ENCODE assay signal across 8 cellular contexts in genomic region chr16:3431779-3432219, GRCh38. TPM values are rescaled to one million over a fixed set of nuclear protein-coding genes. Genes with fewer than 3 reads are reported as not detected.
DNase-seq lines count a peak whose midpoint lies in the region; ATAC-seq and TF ChIP-seq lines count a peak whose summit lies in the region.

No MANE protein-coding gene starts in this region.

- H3K9me3 ChIP-seq in gastrocnemius medialis = no peaks in the 10 kb centered on the region

- no peaks in the 10 kb centered on the region for H3K27me3 Mint-ChIP-seq in activated CD4-positive, alpha-beta T cell treated with anti-CD3 and anti-CD28 coated beads for 36 hours
- no peaks in the 10 kb centered on the region for H3K27me3 Mint-ChIP-seq in effector memory CD8-positive, alpha-beta T cell

- H3K27me3 ChIP-seq in gastrocnemius medialis = no peaks in the 10 kb centered on the region

- no peak for TF ChIP-seq CTCF in gastrocnemius medialis (IDR thresholded peaks at IDR 0.05 in 4 of 5, conservative IDR thresholded peaks at IDR 0.05 in 1 of 5)

- intact Hi-C loops in activated CD4-positive, alpha-beta T cell treated with anti-CD3 and anti-CD28 coated beads for 36 hours (cut with DNase I, micrococcal nuclease) = no loop called here
- intact Hi-C loops in gastrocnemius medialis (cut with DNase I; ENCODE audit: low total_unique reads) = no loop called here

- peaks cover 2 to 12% of the 10 kb centered on the region in 2 donors for H3K36me3 ChIP-seq in gastrocnemius medialis

- peak; percentile 96 for ATAC-seq in activated CD4-positive, alpha-beta T cell treated with anti-CD3 and anti-CD28 coated beads for 36 hours
- ATAC-seq in effector memory CD8-positive, alpha-beta T cell (replicated peaks) = peak; percentile 90
- ATAC-seq in gastrocnemius medialis (no peak), GM21447 (IDR thresholded peaks at IDR 0.05; ENCODE audit: unreplicated experiment) (no peak), GM18870 (IDR thresholded peaks at IDR 0.05; ENCODE audit: unreplicated experiment) (no peak)

- no peak for TF ChIP-seq POLR2A in gastrocnemius medialis (IDR thresholded peaks at IDR 0.05)

- POLR2A ChIA-PET in activated CD4-positive, alpha-beta T cell treated with anti-CD3 and anti-CD28 coated beads for 36 hours (lab: Charles Lee) = no interaction called here

- CTCF ChIA-PET in activated CD4-positive, alpha-beta T cell treated with anti-CD3 and anti-CD28 coated beads for 36 hours (lab: Charles Lee) = interaction anchor here (0.7 to 1.4 kb wide), 3 partner anchors 48 to 168 kb away, joined by 3 to 4 read pairs (median 3); no protein-coding TSS in a partner anchor

- peaks cover 12% of the 10 kb centered on the region for H3K9me3 Mint-ChIP-seq in activated CD4-positive, alpha-beta T cell treated with anti-CD3 and anti-CD28 coated beads for 36 hours (ENCODE audit: low read depth)
- H3K9me3 Mint-ChIP-seq in effector memory CD8-positive, alpha-beta T cell = no peaks in the 10 kb centered on the region

- peak overlapping the region; percentile 65 for H3K4me3 Mint-ChIP-seq in activated CD4-positive, alpha-beta T cell treated with anti-CD3 and anti-CD28 coated beads for 36 hours
- H3K4me3 Mint-ChIP-seq in effector memory CD8-positive, alpha-beta T cell = peak overlapping the region; percentile 48 to 56

- in situ Hi-C loops in gastrocnemius medialis (cut with MboI; ENCODE audit: low sequenced_read_pairs in 4 of 4) = no loop called here

- no peak overlapping the region for H3K27ac ChIP-seq in gastrocnemius medialis

- H3K4me1 ChIP-seq in gastrocnemius medialis = no peaks in the 10 kb centered on the region

- peak overlapping the region in 3 of 4 donors; percentile 5 to 29 (median 7) for H3K4me3 ChIP-seq in gastrocnemius medialis

- H3K27ac Mint-ChIP-seq in activated CD4-positive, alpha-beta T cell treated with anti-CD3 and anti-CD28 coated beads for 36 hours = peak overlapping the region; percentile 67
- peak overlapping the region; percentile 49 to 80 for H3K27ac Mint-ChIP-seq in effector memory CD8-positive, alpha-beta T cell

- peaks cover 15% of the 10 kb centered on the region for H3K36me3 Mint-ChIP-seq in activated CD4-positive, alpha-beta T cell treated with anti-CD3 and anti-CD28 coated beads for 36 hours (ENCODE audit: low read depth)
- H3K36me3 Mint-ChIP-seq in effector memory CD8-positive, alpha-beta T cell (ENCODE audit: insufficient read depth) = peaks cover 5% of the 10 kb centered on the region

- H3K4me1 Mint-ChIP-seq in activated CD4-positive, alpha-beta T cell treated with anti-CD3 and anti-CD28 coated beads for 36 hours = peaks cover 16% of the 10 kb centered on the region
- peaks cover 10 to 14% of the 10 kb centered on the region in 2 donors for H3K4me1 Mint-ChIP-seq in effector memory CD8-positive, alpha-beta T cell (ENCODE audit: low read depth in 2 of 2)

- DNase-seq in GF-D8 (lab: John Stamatoyannopoulos, UW) = peak; percentile 56
- DNase-seq in activated CD4-positive, alpha-beta T cell treated with anti-CD3 and anti-CD28 coated beads for 36 hours = peak; percentile 81
- DNase-seq in effector memory CD8-positive, alpha-beta T cell = peak; percentile 38 to 44 (median 43)
- DNase-seq in gastrocnemius medialis = no peak
- DNase-seq in NCI-H146 (lab: John Stamatoyannopoulos, UW) = no peak
- DNase-seq in mesenteric fat pad (ENCODE audit: low spot score) = no peak

RNA-seq across cellular contexts. Expression of gene ZNF597, which starts 11.5 kb away (rescaled TPM):
- 1 to 10 TPM; 1.9 to 2.4 TPM for total RNA-seq in activated CD4-positive, alpha-beta T cell treated with anti-CD3 and anti-CD28 coated beads for 36 hours
- total RNA-seq in gastrocnemius medialis = 1 to 10 TPM in 1 of 4 donors, under 1 TPM in 3; 0.81 to 1.3 (median 0.96) TPM
- 2.4 TPM for total RNA-seq in mesenteric fat pad

RNA-seq across cellular contexts. Expression of gene NAA60, which starts 11.7 kb away (rescaled TPM):
- 10 to 100 TPM; 25.9 to 38.9 TPM for total RNA-seq in activated CD4-positive, alpha-beta T cell treated with anti-CD3 and anti-CD28 coated beads for 36 hours
- total RNA-seq in gastrocnemius medialis = 10 to 100 TPM; 14.2 to 16.7 (median 15.4) TPM
- 39.1 TPM for total RNA-seq in mesenteric fat pad

RNA-seq across cellular contexts. Expression of gene ZNF174, which starts 30.8 kb away (rescaled TPM):
- 1 to 10 TPM; 7.4 to 9.5 TPM for total RNA-seq in activated CD4-positive, alpha-beta T cell treated with anti-CD3 and anti-CD28 coated beads for 36 hours
- total RNA-seq in gastrocnemius medialis (10 to 100 TPM in 2 of 4 donors, 1 to 10 TPM in 2; 6.7 to 15.6 (median 9.6) TPM), mesenteric fat pad (7.6 TPM)

RNA-seq across cellular contexts. Expression of gene ZSCAN32, which starts 31.0 kb away (rescaled TPM):
- total RNA-seq in activated CD4-positive, alpha-beta T cell treated with anti-CD3 and anti-CD28 coated beads for 36 hours = 10 to 100 TPM; 15.7 to 17.4 TPM
- 1 to 10 TPM; 4.0 to 6.5 (median 4.7) TPM for total RNA-seq in gastrocnemius medialis
- 11.0 TPM for total RNA-seq in mesenteric fat pad

Comparison
In these comparisons a context has a peak if more than half of its experiments do, and no peak if none do; other contexts are left out.
1. DNase-seq: peak in GF-D8 (single experiment), activated CD4-positive, alpha-beta T cell treated with anti-CD3 and anti-CD28 coated beads for 36 hours (single experiment) and effector memory CD8-positive, alpha-beta T cell (3 of 3); none in gastrocnemius medialis (0 of 2), NCI-H146 (single experiment) and mesenteric fat pad (single experiment).
2. ATAC-seq: peak in activated CD4-positive, alpha-beta T cell treated with anti-CD3 and anti-CD28 coated beads for 36 hours (single experiment) and effector memory CD8-positive, alpha-beta T cell (single experiment); none in gastrocnemius medialis (0 of 2), GM21447 (single experiment) and GM18870 (single experiment).